ENCODE assay signal across 8 cellular contexts in the genomic region with DNA sequence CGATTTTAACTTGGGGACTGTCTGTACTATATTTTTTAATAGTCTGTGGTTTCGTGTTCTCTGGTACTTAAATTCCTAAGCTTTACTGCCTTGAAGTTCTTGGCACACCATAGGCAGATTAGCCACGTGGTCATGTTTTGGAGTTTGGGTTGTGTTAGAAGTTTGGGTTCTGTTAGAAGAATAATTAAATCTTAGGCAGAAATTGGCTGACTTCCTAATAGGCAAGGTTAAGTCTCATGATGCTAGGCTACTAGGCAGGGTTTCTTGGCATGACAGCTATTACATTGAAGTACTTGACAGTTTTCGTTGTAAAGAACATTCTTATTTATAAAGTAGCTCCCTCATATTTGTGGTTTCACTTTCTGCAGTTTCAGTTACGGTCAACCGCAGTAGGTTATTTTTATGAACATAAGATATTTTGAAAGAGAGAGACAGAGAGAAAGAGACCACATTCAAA. TPM values are rescaled to one million over a fixed set of nuclear protein-coding genes. Genes with fewer than 3 reads are reported as not detected.
DNase-seq lines count a peak whose midpoint lies in the region; ATAC-seq and TF ChIP-seq lines count a peak whose summit lies in the region.

No MANE protein-coding gene starts in this region.

- H3K79me2 ChIP-seq in ACC112 (ENCODE audit: control insufficient read depth, insufficient read depth, low read length, unreplicated experiment) = no peaks in the 10 kb centered on the region
- no peaks in the 10 kb centered on the region for H3K79me2 ChIP-seq in smooth muscle cell (ENCODE audit: low read depth)

- no peaks in the 10 kb centered on the region for H3K9me3 ChIP-seq in smooth muscle cell (replicated peaks; ENCODE audit: low read depth)

- no peaks in the 10 kb centered on the region for H4K20me1 ChIP-seq in smooth muscle cell (ENCODE audit: low read depth)

- H3K4me2 ChIP-seq in smooth muscle cell = peak overlapping the region; percentile 81

- H3K36me3 ChIP-seq in ACC112 (ENCODE audit: insufficient read depth, low read length) (no peaks in the 10 kb centered on the region), smooth muscle cell (ENCODE audit: low read depth) (no peaks in the 10 kb centered on the region)

- ATAC-seq in GM18867 (IDR thresholded peaks at IDR 0.05; ENCODE audit: unreplicated experiment) = peak; percentile 81
- peak; percentile 74 for ATAC-seq in HG03060 (IDR thresholded peaks at IDR 0.05; ENCODE audit: low read depth, unreplicated experiment)
- peak; percentile 56 for ATAC-seq in esophagus mucosa

- TF ChIP-seq CTCF in smooth muscle cell (IDR thresholded peaks at IDR 0.05; ENCODE audit: borderline replicate concordance, insufficient read depth, poor library complexity, severe bottlenecking) = no peak

- no peak overlapping the region for H3K9ac ChIP-seq in smooth muscle cell (ENCODE audit: low read depth)

- H3K27ac ChIP-seq in ACC112 (ENCODE audit: low read depth, low read length) (peak overlapping the region; percentile 78), smooth muscle cell (ENCODE audit: low read depth) (peak overlapping the region; percentile 57)

- H3F3A ChIP-seq in smooth muscle cell (ENCODE audit: low read depth) = peaks cover 3% of the 10 kb centered on the region

- WGBS in smooth muscle cell (ENCODE audit: low lambda C conversion rate) = 26% methylated on average over 6 of the region's 6 CpGs

- H3K4me1 ChIP-seq in ACC112 (ENCODE audit: control insufficient read depth, insufficient read depth, low read length, unreplicated experiment) (peaks cover 32% of the 10 kb centered on the region), smooth muscle cell (ENCODE audit: low read depth) (no peaks in the 10 kb centered on the region)

- H3K4me3 ChIP-seq in ACC112 (ENCODE audit: low read depth, low read length) (peak overlapping the region; percentile 84), smooth muscle cell (peak overlapping the region; percentile 30)

- H2AFZ ChIP-seq in ACC112 (ENCODE audit: low read length, unreplicated experiment) (peak overlapping the region; percentile 97), smooth muscle cell (ENCODE audit: low read depth) (peak overlapping the region; percentile 61)

- DNase-seq in RPMI7951 (ENCODE audit: low read depth) = peak; percentile 74
- DNase-seq in smooth muscle cell (lab: John Stamatoyannopoulos, UW; ENCODE audit: unreplicated experiment) = no peak
- DNase-seq in activated gamma-delta T cell treated with Interleukin-2 at 50 U/mL for 16 hours = no peak
- DNase-seq in DMS 273 treated with DMSO at 0.1 percent for 48 hours (lab: John Stamatoyannopoulos, UW) = no peak

- H3K27me3 ChIP-seq in ACC112 (ENCODE audit: insufficient read depth, low read length) (no peaks in the 10 kb centered on the region), smooth muscle cell (ENCODE audit: low read depth) (no peaks in the 10 kb centered on the region)

RNA-seq across cellular contexts. Expression of gene MMP7, which starts 30.0 kb away (rescaled TPM):
- total RNA-seq in RPMI7951 (2014; rRNA removed; shearing (Covaris generic)) = not detected in 2 replicates
- total RNA-seq in esophagus mucosa (23.7 TPM), smooth muscle cell (8.0 and 12.6 TPM in 2 replicates)
- polyA plus RNA-seq in smooth muscle cell = 4.3 and 16.4 TPM in 2 replicates
